8 cellular contexts compared by ENCODE assay signal in the genomic region with DNA sequence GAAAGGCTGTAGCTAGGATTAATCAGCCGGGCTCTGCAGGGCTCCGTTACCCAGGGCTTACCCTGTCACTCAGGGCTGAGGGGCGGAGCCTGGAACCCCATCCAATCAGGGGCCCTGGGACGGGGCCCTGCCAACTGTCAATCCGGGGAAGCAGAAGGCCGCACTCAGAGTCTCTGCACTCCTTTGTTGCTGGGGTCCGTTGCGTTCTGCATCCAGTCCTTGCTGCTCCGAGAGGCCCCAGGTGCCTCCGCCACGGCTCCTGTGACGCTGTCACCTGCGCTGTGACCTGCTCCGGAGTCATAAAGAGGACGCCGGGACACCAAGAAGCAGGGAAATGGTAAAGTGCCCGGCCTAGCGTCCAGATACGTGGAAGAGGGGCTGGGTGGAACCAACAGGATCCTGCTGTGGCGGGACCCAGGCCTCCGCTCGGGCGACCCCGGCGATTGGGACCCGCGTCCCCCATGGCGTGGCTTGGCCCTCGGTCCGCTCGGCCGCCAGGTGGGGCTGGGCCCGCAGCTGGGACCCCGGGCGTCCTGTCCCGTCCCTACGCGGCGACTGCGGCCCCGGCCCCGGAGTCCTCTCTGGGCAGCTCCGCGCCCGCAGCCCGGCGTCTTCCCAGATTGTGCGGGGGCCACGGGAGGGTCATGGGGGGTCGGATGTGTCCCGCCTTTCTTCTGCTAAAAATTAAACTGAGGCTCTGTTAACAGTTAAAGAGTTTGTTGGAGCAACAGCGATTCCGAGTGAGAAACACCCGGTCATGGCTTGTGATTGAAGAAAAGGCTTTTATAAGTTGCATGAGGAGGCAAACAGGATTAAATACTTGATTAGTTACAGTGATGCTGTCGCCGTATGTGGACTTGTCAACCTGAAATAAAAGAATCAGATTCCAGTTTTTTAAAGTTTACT. TPM values are rescaled to one million over a fixed set of nuclear protein-coding genes. Genes with fewer than 3 reads are reported as not detected.
DNase-seq lines count a peak whose midpoint lies in the region; ATAC-seq and TF ChIP-seq lines count a peak whose summit lies in the region.

A gene (plus strand): TSS at position 133 of the 906 bp plus-strand sequence. CDS start 7,431 bp downstream, outside the sequence.

- no peak for TF ChIP-seq CTCF in A673 (conservative IDR thresholded peaks at IDR 0.05; ENCODE audit: low read depth, low read length)
- no peak for TF ChIP-seq CTCF in liver (IDR thresholded peaks at IDR 0.05; ENCODE audit: low read depth, low read length, missing input control)

- WGBS in liver, result under 1% methylated on average over 56 of the region's 56 CpGs

- DNase-seq in A673 (ENCODE audit: low spot score) (peak; percentile 96), NCI-H510A treated with DMSO at 0.1 percent for 48 hours (lab: John Stamatoyannopoulos, UW) (peak; percentile 88), dermis blood vessel endothelial cell (peak; percentile 86)
- DNase-seq in activated CD4-positive, alpha-beta T cell treated with anti-CD3 and anti-CD28 coated beads, Interleukin-2, amount 50 U/mL, for 1 hour, result peak; percentile 83
- peak; percentile 81 for DNase-seq in stimulated activated CD4-positive, alpha-beta T cell treated with anti-CD3 and anti-CD28 coated beads, Interleukin-2, amount 100 ng/mL, for 4 hours (ENCODE audit: low read depth)

- H3K4me1 ChIP-seq in A673 (ENCODE audit: insufficient read depth, low read length, poor library complexity, severe bottlenecking) (peaks cover 8% of the 10 kb centered on the region), liver (ENCODE audit: control insufficient read depth in 4 of 4, insufficient read depth in 4 of 4, low read length in 3 of 4) (peaks cover 6 to 14% (median 12%) of the 10 kb centered on the region in 4 donors)

- no peaks in the 10 kb centered on the region for H3K36me3 ChIP-seq in A673 (ENCODE audit: insufficient read depth, low read length, poor library complexity, severe bottlenecking)
- no peaks in the 10 kb centered on the region for H3K36me3 ChIP-seq in liver (ENCODE audit: control insufficient read depth in 4 of 4, insufficient read depth in 3 of 4, low read depth in 1 of 4, low read length in 3 of 4)

- POLR2A ChIA-PET in A673 (lab: Charles Lee; ENCODE audit: low non-redundant PET), result interaction anchor here (0.6 kb wide), 1 partner anchor 24 kb away, joined by 4 read pairs; no protein-coding TSS in a partner anchor

- CTCF ChIA-PET in A673 (lab: Charles Lee), result interaction anchor here (0.5 to 1.7 kb wide), 8 partner anchors 12 to 743 kb away, joined by 3 to 10 read pairs (median 4); a partner anchor contains a TSS

- H3K27me3 ChIP-seq in A673 (replicated peaks; ENCODE audit: insufficient read depth, low read depth, low read length, poor library complexity), result no peaks in the 10 kb centered on the region
- no peaks in the 10 kb centered on the region for H3K27me3 ChIP-seq in liver (ENCODE audit: control insufficient read depth in 4 of 4, insufficient read depth in 4 of 4, low read length in 3 of 4)

- H3K4me3 ChIP-seq in A673 (ENCODE audit: low read depth, low read length, poor library complexity, severe bottlenecking), result peak within 1 kb of the TSS; percentile 62
- peak within 1 kb of the TSS; percentile 53 to 82 (median 56) for H3K4me3 ChIP-seq in liver (ENCODE audit: low read depth in 1 of 3, low read length in 3 of 3)

- peak within 1 kb of the TSS; percentile 48 to 87 for H3K9ac ChIP-seq in liver (ENCODE audit: low read depth in 1 of 2, low read length in 2 of 2)

- intact Hi-C loops in A673 (cut with micrococcal nuclease; ENCODE audit: unreplicated experiment), result loop anchor here (5.0 kb wide), 2 partner anchors 59 to 189 kb away; no protein-coding TSS in a partner anchor

- no TSS peak for BruUV-seq in A673 (replicated peaks; lab: Mats Ljungman, UMichigan)

- H3K9me3 ChIP-seq in A673 (ENCODE audit: low read depth, low read length, poor library complexity, severe bottlenecking) (no peaks in the 10 kb centered on the region), liver (ENCODE audit: control insufficient read depth in 4 of 4, low read length in 3 of 4) (peaks cover 0 to 11% (median 0%) of the 10 kb centered on the region in 4 donors)

- ATAC-seq in GM18868 (IDR thresholded peaks at IDR 0.05; ENCODE audit: unreplicated experiment) (peak; percentile 97), HG03159 (IDR thresholded peaks at IDR 0.05; ENCODE audit: unreplicated experiment) (peak; percentile 94)

- peak in 1 of 2 donors; percentile 9 for TF ChIP-seq RAD21 in liver (IDR thresholded peaks at IDR 0.05)

- H3K27ac ChIP-seq in A673 (ENCODE audit: low read depth, low read length, poor library complexity, severe bottlenecking) (peak within 1 kb of the TSS; percentile 80), liver (ENCODE audit: low read depth in 1 of 2, low read length in 2 of 2) (peak within 1 kb of the TSS; percentile 52 to 56)

TF ChIP-seq in liver, 16 proteins besides CTCF, POLR2A, EP300 and RAD21:
- TF ChIP-seq EGR1 (IDR thresholded peaks at IDR 0.05; ENCODE audit: low read depth in 2 of 2), result no peak
- peak; percentile 68 for TF ChIP-seq TAF1 (conservative IDR thresholded peaks at IDR 0.05)
- TF ChIP-seq HNF4G (IDR thresholded peaks at IDR 0.05), result no peak
- TF ChIP-seq SP1 (IDR thresholded peaks at IDR 0.05), result peak; percentile 62
- peak; percentile 27 for TF ChIP-seq YY1 (IDR thresholded peaks at IDR 0.05)
- TF ChIP-seq, protein P1, sequence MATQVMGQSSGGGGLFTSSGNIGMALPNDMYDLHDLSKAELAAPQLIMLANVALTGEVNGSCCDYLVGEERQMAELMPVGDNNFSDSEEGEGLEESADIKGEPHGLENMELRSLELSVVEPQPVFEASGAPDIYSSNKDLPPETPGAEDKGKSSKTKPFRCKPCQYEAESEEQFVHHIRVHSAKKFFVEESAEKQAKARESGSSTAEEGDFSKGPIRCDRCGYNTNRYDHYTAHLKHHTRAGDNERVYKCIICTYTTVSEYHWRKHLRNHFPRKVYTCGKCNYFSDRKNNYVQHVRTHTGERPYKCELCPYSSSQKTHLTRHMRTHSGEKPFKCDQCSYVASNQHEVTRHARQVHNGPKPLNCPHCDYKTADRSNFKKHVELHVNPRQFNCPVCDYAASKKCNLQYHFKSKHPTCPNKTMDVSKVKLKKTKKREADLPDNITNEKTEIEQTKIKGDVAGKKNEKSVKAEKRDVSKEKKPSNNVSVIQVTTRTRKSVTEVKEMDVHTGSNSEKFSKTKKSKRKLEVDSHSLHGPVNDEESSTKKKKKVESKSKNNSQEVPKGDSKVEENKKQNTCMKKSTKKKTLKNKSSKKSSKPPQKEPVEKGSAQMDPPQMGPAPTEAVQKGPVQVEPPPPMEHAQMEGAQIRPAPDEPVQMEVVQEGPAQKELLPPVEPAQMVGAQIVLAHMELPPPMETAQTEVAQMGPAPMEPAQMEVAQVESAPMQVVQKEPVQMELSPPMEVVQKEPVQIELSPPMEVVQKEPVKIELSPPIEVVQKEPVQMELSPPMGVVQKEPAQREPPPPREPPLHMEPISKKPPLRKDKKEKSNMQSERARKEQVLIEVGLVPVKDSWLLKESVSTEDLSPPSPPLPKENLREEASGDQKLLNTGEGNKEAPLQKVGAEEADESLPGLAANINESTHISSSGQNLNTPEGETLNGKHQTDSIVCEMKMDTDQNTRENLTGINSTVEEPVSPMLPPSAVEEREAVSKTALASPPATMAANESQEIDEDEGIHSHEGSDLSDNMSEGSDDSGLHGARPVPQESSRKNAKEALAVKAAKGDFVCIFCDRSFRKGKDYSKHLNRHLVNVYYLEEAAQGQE (IDR thresholded peaks at IDR 0.05), result peak; percentile 45
- TF ChIP-seq, protein P2, sequence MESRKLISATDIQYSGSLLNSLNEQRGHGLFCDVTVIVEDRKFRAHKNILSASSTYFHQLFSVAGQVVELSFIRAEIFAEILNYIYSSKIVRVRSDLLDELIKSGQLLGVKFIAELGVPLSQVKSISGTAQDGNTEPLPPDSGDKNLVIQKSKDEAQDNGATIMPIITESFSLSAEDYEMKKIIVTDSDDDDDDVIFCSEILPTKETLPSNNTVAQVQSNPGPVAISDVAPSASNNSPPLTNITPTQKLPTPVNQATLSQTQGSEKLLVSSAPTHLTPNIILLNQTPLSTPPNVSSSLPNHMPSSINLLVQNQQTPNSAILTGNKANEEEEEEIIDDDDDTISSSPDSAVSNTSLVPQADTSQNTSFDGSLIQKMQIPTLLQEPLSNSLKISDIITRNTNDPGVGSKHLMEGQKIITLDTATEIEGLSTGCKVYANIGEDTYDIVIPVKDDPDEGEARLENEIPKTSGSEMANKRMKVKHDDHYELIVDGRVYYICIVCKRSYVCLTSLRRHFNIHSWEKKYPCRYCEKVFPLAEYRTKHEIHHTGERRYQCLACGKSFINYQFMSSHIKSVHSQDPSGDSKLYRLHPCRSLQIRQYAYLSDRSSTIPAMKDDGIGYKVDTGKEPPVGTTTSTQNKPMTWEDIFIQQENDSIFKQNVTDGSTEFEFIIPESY (IDR thresholded peaks at IDR 0.05), result peak; percentile 21

RNA-seq across cellular contexts. Expression of the gene that starts here (rescaled TPM):
- total RNA-seq in A673 (2021) (0.60 and 1.7 TPM in 2 replicates), dermis blood vessel endothelial cell (1.5 and 1.6 TPM in 2 replicates), liver (1 to 10 TPM in 1 of 2 donors, under 1 TPM in 1; 0.98 to 1.8 TPM)
- under 1 TPM; 0.24 to 0.51 TPM for polyA plus RNA-seq in liver

Comparison
In these comparisons a context has a peak if more than half of its experiments do, and no peak if none do; other contexts are left out.
1. Peak in every context shown above with its lines: DNase-seq, ATAC-seq, H3K4me3 ChIP-seq and H3K27ac ChIP-seq.